ENCODE assay signal across 18 cellular contexts in genomic region chr11:38553033-38553432, GRCh38.
"Had no signal": no experiment of that assay in that cellular context is flagged by ENCODE, and none has a peak within 500 bp of the region (broad histone marks: within the 10 kb centered on the region; RNA-seq: fewer than 3 reads in every experiment).

No MANE protein-coding gene starts in this region.

- ATAC-seq: gastrocnemius medialis; left lung; mucosa of descending colon; natural killer cell; stimulated activated effector memory CD8-positive, alpha-beta T cell treated with anti-CD3 and anti-CD28 coated beads, Interleukin-12 subunit alpha, Interleukin-12 subunit beta, amount 100 ng/mL, for 72 hours had no signal

- H3K4me3 ChIP-seq: cardiac muscle cell, coronary artery, gastrocnemius medialis, left lung, mucosa of descending colon, right atrium auricular region, tibial artery, vagina had no signal

- H3K36me3 ChIP-seq: cardiac muscle cell, gastrocnemius medialis, left lung, right atrium auricular region, tibial artery, vagina had no signal

- H3K9me3 Mint-ChIP-seq: activated naive CD8-positive, alpha-beta T cell treated with anti-CD3 and anti-CD28 coated beads for 36 hours had no signal

- H3K9me3 ChIP-seq: gastrocnemius medialis, left lung, mucosa of descending colon, right atrium auricular region, tibial artery, vagina had no signal

- H3K4me1 Mint-ChIP-seq: activated naive CD8-positive, alpha-beta T cell treated with anti-CD3 and anti-CD28 coated beads for 36 hours; natural killer cell; stimulated activated effector memory CD8-positive, alpha-beta T cell treated with anti-CD3 and anti-CD28 coated beads, Interleukin-12 subunit alpha, Interleukin-12 subunit beta, amount 100 ng/mL, for 72 hours had no signal

- H3K27me3 Mint-ChIP-seq: activated naive CD8-positive, alpha-beta T cell treated with anti-CD3 and anti-CD28 coated beads for 36 hours had no signal

- H3K27me3 ChIP-seq: cardiac muscle cell, gastrocnemius medialis, left lung, right atrium auricular region, tibial artery, vagina had no signal

- H3K4me3 Mint-ChIP-seq: activated naive CD8-positive, alpha-beta T cell treated with anti-CD3 and anti-CD28 coated beads for 36 hours; natural killer cell; stimulated activated effector memory CD8-positive, alpha-beta T cell treated with anti-CD3 and anti-CD28 coated beads, Interleukin-12 subunit alpha, Interleukin-12 subunit beta, amount 100 ng/mL, for 72 hours had no signal

- H3K4me1 ChIP-seq: gastrocnemius medialis, left lung, right atrium auricular region, tibial artery, vagina had no signal

- H3K36me3 Mint-ChIP-seq: activated naive CD8-positive, alpha-beta T cell treated with anti-CD3 and anti-CD28 coated beads for 36 hours; natural killer cell; stimulated activated effector memory CD8-positive, alpha-beta T cell treated with anti-CD3 and anti-CD28 coated beads, Interleukin-12 subunit alpha, Interleukin-12 subunit beta, amount 100 ng/mL, for 72 hours had no signal

- H3K27ac Mint-ChIP-seq: activated naive CD8-positive, alpha-beta T cell treated with anti-CD3 and anti-CD28 coated beads for 36 hours; natural killer cell; stimulated activated effector memory CD8-positive, alpha-beta T cell treated with anti-CD3 and anti-CD28 coated beads, Interleukin-12 subunit alpha, Interleukin-12 subunit beta, amount 100 ng/mL, for 72 hours had no signal

- DNase-seq: activated CD4-positive, alpha-beta T cell treated with anti-CD3 and anti-CD28 coated beads for 48 hours; activated gamma-delta T cell; activated naive CD8-positive, alpha-beta T cell treated with anti-CD3 and anti-CD28 coated beads for 36 hours; activated T-cell treated with anti-CD3 and anti-CD28 coated beads, Interleukin-2, amount 50 U/mL, for 1 hour; aorta; effector CD4-positive, alpha-beta T cell; gastrocnemius medialis; left lung; mucosa of descending colon; natural killer cell; tibial artery had no signal

- FAIRE-seq: endothelial cell of umbilical vein, keratinocyte had no signal
